In genomic region chr1:107286125-107286524, GRCh38 we compare ENCODE assay signal across 19 cellular contexts.
"Had no signal": no experiment of that assay in that cellular context is flagged by ENCODE, and none has a peak within 500 bp of the region (broad histone marks: within the 10 kb centered on the region; RNA-seq: fewer than 3 reads in every experiment).

No MANE protein-coding gene starts in this region.

- ATAC-seq: activated CD8-positive, alpha-beta memory T cell treated with anti-CD3 and anti-CD28 coated beads, Interleukin-2, amount 10 ng/mL, durations not matched to agents 7 days and 5 days; activated T-helper 17 cell treated with anti-CD3 and anti-CD28 coated beads, Interleukin-2, amount 50 U/mL, for 72 hours; body of pancreas; effector memory CD8-positive, alpha-beta T cell; left lobe of liver; sciatic nerve had no signal

- DNase-seq: activated CD4-positive, alpha-beta memory T cell treated with anti-CD3 and anti-CD28 coated beads, Interleukin-2, amount 10 ng/mL, durations not matched to agents 7 days and 5 days; activated CD4-positive, alpha-beta T cell treated with anti-CD3 and anti-CD28 coated beads for 4 hours; activated CD8-positive, alpha-beta memory T cell treated with anti-CD3 and anti-CD28 coated beads, Interleukin-2, amount 10 ng/mL, durations not matched to agents 7 days and 5 days; activated naive CD4-positive, alpha-beta T cell; activated naive CD8-positive, alpha-beta T cell treated with anti-CD3 and anti-CD28 coated beads, Interleukin-2, amount 10 ng/mL, durations not matched to agents 7 days and 5 days; body of pancreas; caudate nucleus; effector memory CD8-positive, alpha-beta T cell; foreskin melanocyte; hypothalamus; kidney; nucleus accumbens; stimulated activated CD4-positive, alpha-beta T cell treated with anti-CD3 and anti-CD28 coated beads, Interleukin-4, amount 100 ng/mL, for 1 hour; stomach; testis; WERI-Rb-1 had no signal
